Comparison of ENCODE assay signal across 8 cellular contexts in the genomic region with DNA sequence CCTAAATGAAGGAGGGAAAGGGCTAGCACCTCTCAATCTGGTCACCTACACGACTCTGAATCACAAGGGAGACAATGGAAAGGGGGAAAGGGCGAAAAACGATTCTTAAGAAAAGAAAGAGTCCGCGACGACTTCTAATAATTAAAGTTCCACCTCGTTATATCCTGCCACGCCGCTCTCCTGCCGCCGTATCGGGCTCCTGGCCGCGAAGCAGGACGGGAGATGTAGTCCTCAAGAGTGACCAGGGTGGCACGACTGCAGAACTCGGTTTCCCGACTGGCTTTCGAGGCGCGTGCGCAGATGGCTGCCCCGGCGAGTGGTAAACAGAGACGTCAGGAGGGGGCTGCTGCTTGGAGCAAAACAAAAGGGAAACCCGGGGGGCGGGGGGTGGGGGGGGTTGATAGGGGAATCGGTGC. TPM values are rescaled to one million over a fixed set of nuclear protein-coding genes. Genes with fewer than 3 reads are reported as not detected.
A peak's percentile ranks its signal among the peaks of the same experiment; 100 is the strongest.
DNase-seq lines count a peak whose midpoint lies in the region; ATAC-seq and TF ChIP-seq lines count a peak whose summit lies in the region.

A gene with protein sequence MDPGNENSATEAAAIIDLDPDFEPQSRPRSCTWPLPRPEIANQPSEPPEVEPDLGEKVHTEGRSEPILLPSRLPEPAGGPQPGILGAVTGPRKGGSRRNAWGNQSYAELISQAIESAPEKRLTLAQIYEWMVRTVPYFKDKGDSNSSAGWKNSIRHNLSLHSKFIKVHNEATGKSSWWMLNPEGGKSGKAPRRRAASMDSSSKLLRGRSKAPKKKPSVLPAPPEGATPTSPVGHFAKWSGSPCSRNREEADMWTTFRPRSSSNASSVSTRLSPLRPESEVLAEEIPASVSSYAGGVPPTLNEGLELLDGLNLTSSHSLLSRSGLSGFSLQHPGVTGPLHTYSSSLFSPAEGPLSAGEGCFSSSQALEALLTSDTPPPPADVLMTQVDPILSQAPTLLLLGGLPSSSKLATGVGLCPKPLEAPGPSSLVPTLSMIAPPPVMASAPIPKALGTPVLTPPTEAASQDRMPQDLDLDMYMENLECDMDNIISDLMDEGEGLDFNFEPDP (plus strand): TSS at position 297 of the 416 bp plus-strand sequence. CDS start 678 bp downstream, outside the sequence.

- DNase-seq in GM12864 (ENCODE audit: low read depth) (peak; percentile 57), NCI-H1436 (lab: John Stamatoyannopoulos, UW) (peak; percentile 84), T follicular helper cell (ENCODE audit: low read depth) (peak; percentile 87), heart right ventricle (peak; percentile 90 to 92), progenitor cell of endocrine pancreas (ENCODE audit: low spot score, unreplicated experiment) (peak; percentile 67), upper lobe of right lung (peak; percentile 94)

- H3K4me3 ChIP-seq in GM12864 (ENCODE audit: low read depth, low read length) (peak within 1 kb of the TSS; percentile 75), heart right ventricle (peak within 1 kb of the TSS; percentile 41 to 67 (median 62)), upper lobe of right lung (peak within 1 kb of the TSS; percentile 64)

- peaks cover 10% of the 10 kb centered on the region for H3K9me3 Mint-ChIP-seq in progenitor cell of endocrine pancreas (ENCODE audit: low read depth)

- H3K27me3 Mint-ChIP-seq in progenitor cell of endocrine pancreas, result no peaks in the 10 kb centered on the region

- ATAC-seq in HG02763 (IDR thresholded peaks at IDR 0.05; ENCODE audit: unreplicated experiment), result peak; percentile 85
- ATAC-seq in heart right ventricle, result peak; percentile 94 to 97 (median 96)
- peak; percentile 97 for ATAC-seq in upper lobe of right lung

- peaks cover 0 to 33% (median 0%) of the 10 kb centered on the region in 7 donors for H3K27me3 ChIP-seq in heart right ventricle
- H3K27me3 ChIP-seq in upper lobe of right lung, result no peaks in the 10 kb centered on the region

- H3K4me3 Mint-ChIP-seq in progenitor cell of endocrine pancreas (ENCODE audit: low read depth), result peak within 1 kb of the TSS; percentile 97

- peaks cover 16% of the 10 kb centered on the region for H3K4me1 Mint-ChIP-seq in progenitor cell of endocrine pancreas (ENCODE audit: low read depth)

- H3K9me3 ChIP-seq in heart right ventricle (no peaks in the 10 kb centered on the region), upper lobe of right lung (no peaks in the 10 kb centered on the region)

- peaks cover 0 to 20% (median 9%) of the 10 kb centered on the region in 9 donors for H3K4me1 ChIP-seq in heart right ventricle
- no peaks in the 10 kb centered on the region for H3K4me1 ChIP-seq in upper lobe of right lung

- H3K36me3 ChIP-seq in heart right ventricle (no peaks in the 10 kb centered on the region), upper lobe of right lung (no peaks in the 10 kb centered on the region)

- no peak within 1 kb of the TSS for H3K27ac ChIP-seq in adipose tissue (ENCODE audit: low read depth, low read length)
- peak within 1 kb of the TSS in 9 of 10 donors; percentile 6 to 77 (median 48) for H3K27ac ChIP-seq in heart right ventricle
- H3K27ac ChIP-seq in upper lobe of right lung, result peak within 1 kb of the TSS; percentile 42

- H3K27ac Mint-ChIP-seq in progenitor cell of endocrine pancreas, result peak within 1 kb of the TSS; percentile 86

- intact Hi-C loops in heart right ventricle (cut with DNase I) (loop anchor here in 2 of 10 donors (5.0 kb wide), 2 partner anchors 37 to 87 kb away; no protein-coding TSS in a partner anchor), upper lobe of right lung (cut with DNase I) (no loop called here)

- 1 to 8% (median 1%) methylated on average over 25 to 28 of the region's 28 CpGs for WGBS in adipose tissue, 3 donors
- WGBS in heart right ventricle, 2 donors, result 0 to 2% methylated on average over 16 to 27 of the region's 28 CpGs

- TF ChIP-seq CTCF in GM12864 (IDR thresholded peaks at IDR 0.05; ENCODE audit: low read depth, low read length, missing control alignments), result no peak
- TF ChIP-seq CTCF in heart right ventricle (IDR thresholded peaks at IDR 0.05), result no peak
- TF ChIP-seq CTCF in progenitor cell of endocrine pancreas (IDR thresholded peaks at IDR 0.05; ENCODE audit: unreplicated experiment), result no peak
- no peak for TF ChIP-seq CTCF in upper lobe of right lung (IDR thresholded peaks at IDR 0.05)

- H3K36me3 Mint-ChIP-seq in progenitor cell of endocrine pancreas (ENCODE audit: insufficient read depth), result peaks cover 4% of the 10 kb centered on the region

RNA-seq across cellular contexts. Expression of the gene that starts here (rescaled TPM):
- polyA plus RNA-seq in adipose tissue (10 to 100 TPM in 2 of 3 donors, 1 to 10 TPM in 1; 9.1 to 26.1 (median 11.4) TPM), heart right ventricle (10 to 100 TPM; 12.2 to 21.5 TPM)
- total RNA-seq in heart right ventricle (10 to 100 TPM; 29.5 to 67.8 (median 37.5) TPM), progenitor cell of endocrine pancreas (35.1 and 41.0 TPM in 2 replicates), upper lobe of right lung (31.6 TPM)
